Comparison of ENCODE assay signal across 1 cellular context in genomic region chr2:240561325-240561971, GRCh38.
A peak's percentile ranks its signal among the peaks of the same experiment; 100 is the strongest.
TF ChIP-seq lines count a peak whose summit lies in the region.

No MANE protein-coding gene starts in this region.

TF ChIP-seq in HepG2, 621 proteins besides CTCF, POLR2A, EP300 and RAD21 (continues in another document):
- no peak for TF ChIP-seq ZNF850 (CRISPR knock-in tag; conservative IDR thresholded peaks at IDR 0.05)
- peak; percentile 48; the same call in 1 of the 2 replicates for TF ChIP-seq FOXJ3 (CRISPR knock-in tag; IDR thresholded peaks at IDR 0.05; ENCODE audit: borderline replicate concordance)
- peak; percentile 22; the same call in 1 of the 2 replicates for TF ChIP-seq CCDC6 (CRISPR knock-in tag; IDR thresholded peaks at IDR 0.05)
- 0 out of 2 replicates have a peak, but pooled peaks have one; percentile 2 for TF ChIP-seq NKX3-1 (CRISPR knock-in tag; IDR thresholded peaks at IDR 0.05)
- peak; percentile 63; the same call in 1 of the 2 replicates for TF ChIP-seq ZNF264 (CRISPR knock-in tag; IDR thresholded peaks at IDR 0.05)
- TF ChIP-seq ZNF781 (CRISPR knock-in tag; IDR thresholded peaks at IDR 0.05; ENCODE audit: borderline replicate concordance, not compliant biosample characterization) = peak; percentile 63
- no peak for TF ChIP-seq RFXANK (CRISPR knock-in tag; IDR thresholded peaks at IDR 0.05)
- TF ChIP-seq RFXAP (CRISPR knock-in tag; IDR thresholded peaks at IDR 0.05; ENCODE audit: borderline replicate concordance) = peak; percentile 18; the same call in 1 of the 2 replicates
- TF ChIP-seq, protein P1, sequence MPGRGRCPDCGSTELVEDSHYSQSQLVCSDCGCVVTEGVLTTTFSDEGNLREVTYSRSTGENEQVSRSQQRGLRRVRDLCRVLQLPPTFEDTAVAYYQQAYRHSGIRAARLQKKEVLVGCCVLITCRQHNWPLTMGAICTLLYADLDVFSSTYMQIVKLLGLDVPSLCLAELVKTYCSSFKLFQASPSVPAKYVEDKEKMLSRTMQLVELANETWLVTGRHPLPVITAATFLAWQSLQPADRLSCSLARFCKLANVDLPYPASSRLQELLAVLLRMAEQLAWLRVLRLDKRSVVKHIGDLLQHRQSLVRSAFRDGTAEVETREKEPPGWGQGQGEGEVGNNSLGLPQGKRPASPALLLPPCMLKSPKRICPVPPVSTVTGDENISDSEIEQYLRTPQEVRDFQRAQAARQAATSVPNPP (CRISPR knock-in tag; IDR thresholded peaks at IDR 0.05) = no peak
- TF ChIP-seq RARG (CRISPR knock-in tag; IDR thresholded peaks at IDR 0.05; ENCODE audit: low read depth) = 0 out of 2 replicates have a peak, but pooled peaks have one; percentile 20
- no peak for TF ChIP-seq DPF2 (CRISPR knock-in tag; IDR thresholded peaks at IDR 0.05; ENCODE audit: borderline replicate concordance, low read depth)
- peak; percentile 26; the same call in 1 of the 2 replicates for TF ChIP-seq ZNF414 (CRISPR knock-in tag; IDR thresholded peaks at IDR 0.05)
- TF ChIP-seq ETS1 (CRISPR knock-in tag; IDR thresholded peaks at IDR 0.05) = 0 out of 2 replicates have a peak, but pooled peaks have one; percentile 5
- TF ChIP-seq ZNF160 (CRISPR knock-in tag; IDR thresholded peaks at IDR 0.05) = 0 out of 2 replicates have a peak, but pooled peaks have one; percentile 16
- TF ChIP-seq PITX1 (CRISPR knock-in tag; IDR thresholded peaks at IDR 0.05) = no peak
- no peak for TF ChIP-seq PTBP1 (IDR thresholded peaks at IDR 0.05; ENCODE audit: low read depth, low read length, poor library complexity, severe bottlenecking)
- TF ChIP-seq MAF1 (CRISPR knock-in tag; IDR thresholded peaks at IDR 0.05; ENCODE audit: borderline replicate concordance) = no peak
- TF ChIP-seq SMYD3 (CRISPR knock-in tag; IDR thresholded peaks at IDR 0.05) = peak; percentile 71; the same call in 1 of the 2 replicates
- TF ChIP-seq ZNF564 (CRISPR knock-in tag; IDR thresholded peaks at IDR 0.05) = no peak
- TF ChIP-seq ZNF367 (CRISPR knock-in tag; IDR thresholded peaks at IDR 0.05; ENCODE audit: borderline replicate concordance) = 0 out of 2 replicates have a peak, but pooled peaks have one; percentile 19
- TF ChIP-seq, protein P2, sequence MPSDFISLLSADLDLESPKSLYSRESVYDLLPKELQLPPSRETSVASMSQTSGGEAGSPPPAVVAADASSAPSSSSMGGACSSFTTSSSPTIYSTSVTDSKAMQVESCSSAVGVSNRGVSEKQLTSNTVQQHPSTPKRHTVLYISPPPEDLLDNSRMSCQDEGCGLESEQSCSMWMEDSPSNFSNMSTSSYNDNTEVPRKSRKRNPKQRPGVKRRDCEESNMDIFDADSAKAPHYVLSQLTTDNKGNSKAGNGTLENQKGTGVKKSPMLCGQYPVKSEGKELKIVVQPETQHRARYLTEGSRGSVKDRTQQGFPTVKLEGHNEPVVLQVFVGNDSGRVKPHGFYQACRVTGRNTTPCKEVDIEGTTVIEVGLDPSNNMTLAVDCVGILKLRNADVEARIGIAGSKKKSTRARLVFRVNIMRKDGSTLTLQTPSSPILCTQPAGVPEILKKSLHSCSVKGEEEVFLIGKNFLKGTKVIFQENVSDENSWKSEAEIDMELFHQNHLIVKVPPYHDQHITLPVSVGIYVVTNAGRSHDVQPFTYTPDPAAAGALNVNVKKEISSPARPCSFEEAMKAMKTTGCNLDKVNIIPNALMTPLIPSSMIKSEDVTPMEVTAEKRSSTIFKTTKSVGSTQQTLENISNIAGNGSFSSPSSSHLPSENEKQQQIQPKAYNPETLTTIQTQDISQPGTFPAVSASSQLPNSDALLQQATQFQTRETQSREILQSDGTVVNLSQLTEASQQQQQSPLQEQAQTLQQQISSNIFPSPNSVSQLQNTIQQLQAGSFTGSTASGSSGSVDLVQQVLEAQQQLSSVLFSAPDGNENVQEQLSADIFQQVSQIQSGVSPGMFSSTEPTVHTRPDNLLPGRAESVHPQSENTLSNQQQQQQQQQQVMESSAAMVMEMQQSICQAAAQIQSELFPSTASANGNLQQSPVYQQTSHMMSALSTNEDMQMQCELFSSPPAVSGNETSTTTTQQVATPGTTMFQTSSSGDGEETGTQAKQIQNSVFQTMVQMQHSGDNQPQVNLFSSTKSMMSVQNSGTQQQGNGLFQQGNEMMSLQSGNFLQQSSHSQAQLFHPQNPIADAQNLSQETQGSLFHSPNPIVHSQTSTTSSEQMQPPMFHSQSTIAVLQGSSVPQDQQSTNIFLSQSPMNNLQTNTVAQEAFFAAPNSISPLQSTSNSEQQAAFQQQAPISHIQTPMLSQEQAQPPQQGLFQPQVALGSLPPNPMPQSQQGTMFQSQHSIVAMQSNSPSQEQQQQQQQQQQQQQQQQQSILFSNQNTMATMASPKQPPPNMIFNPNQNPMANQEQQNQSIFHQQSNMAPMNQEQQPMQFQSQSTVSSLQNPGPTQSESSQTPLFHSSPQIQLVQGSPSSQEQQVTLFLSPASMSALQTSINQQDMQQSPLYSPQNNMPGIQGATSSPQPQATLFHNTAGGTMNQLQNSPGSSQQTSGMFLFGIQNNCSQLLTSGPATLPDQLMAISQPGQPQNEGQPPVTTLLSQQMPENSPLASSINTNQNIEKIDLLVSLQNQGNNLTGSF (CRISPR knock-in tag; IDR thresholded peaks at IDR 0.05) = no peak
- TF ChIP-seq FOXC1 (CRISPR knock-in tag; IDR thresholded peaks at IDR 0.05; ENCODE audit: borderline replicate concordance) = 0 out of 2 replicates have a peak, but pooled peaks have one; percentile 3
- TF ChIP-seq STAT5B (CRISPR knock-in tag; IDR thresholded peaks at IDR 0.05) = no peak
- TF ChIP-seq, protein P3, sequence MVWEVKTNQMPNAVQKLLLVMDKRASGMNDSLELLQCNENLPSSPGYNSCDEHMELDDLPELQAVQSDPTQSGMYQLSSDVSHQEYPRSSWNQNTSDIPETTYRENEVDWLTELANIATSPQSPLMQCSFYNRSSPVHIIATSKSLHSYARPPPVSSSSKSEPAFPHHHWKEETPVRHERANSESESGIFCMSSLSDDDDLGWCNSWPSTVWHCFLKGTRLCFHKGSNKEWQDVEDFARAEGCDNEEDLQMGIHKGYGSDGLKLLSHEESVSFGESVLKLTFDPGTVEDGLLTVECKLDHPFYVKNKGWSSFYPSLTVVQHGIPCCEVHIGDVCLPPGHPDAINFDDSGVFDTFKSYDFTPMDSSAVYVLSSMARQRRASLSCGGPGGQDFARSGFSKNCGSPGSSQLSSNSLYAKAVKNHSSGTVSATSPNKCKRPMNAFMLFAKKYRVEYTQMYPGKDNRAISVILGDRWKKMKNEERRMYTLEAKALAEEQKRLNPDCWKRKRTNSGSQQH (CRISPR knock-in tag; IDR thresholded peaks at IDR 0.05; ENCODE audit: low read depth) = peak; percentile 7; the same call in 1 of the 2 replicates
- TF ChIP-seq ZNF468 (CRISPR knock-in tag; IDR thresholded peaks at IDR 0.05) = no peak
- TF ChIP-seq, protein P4, sequence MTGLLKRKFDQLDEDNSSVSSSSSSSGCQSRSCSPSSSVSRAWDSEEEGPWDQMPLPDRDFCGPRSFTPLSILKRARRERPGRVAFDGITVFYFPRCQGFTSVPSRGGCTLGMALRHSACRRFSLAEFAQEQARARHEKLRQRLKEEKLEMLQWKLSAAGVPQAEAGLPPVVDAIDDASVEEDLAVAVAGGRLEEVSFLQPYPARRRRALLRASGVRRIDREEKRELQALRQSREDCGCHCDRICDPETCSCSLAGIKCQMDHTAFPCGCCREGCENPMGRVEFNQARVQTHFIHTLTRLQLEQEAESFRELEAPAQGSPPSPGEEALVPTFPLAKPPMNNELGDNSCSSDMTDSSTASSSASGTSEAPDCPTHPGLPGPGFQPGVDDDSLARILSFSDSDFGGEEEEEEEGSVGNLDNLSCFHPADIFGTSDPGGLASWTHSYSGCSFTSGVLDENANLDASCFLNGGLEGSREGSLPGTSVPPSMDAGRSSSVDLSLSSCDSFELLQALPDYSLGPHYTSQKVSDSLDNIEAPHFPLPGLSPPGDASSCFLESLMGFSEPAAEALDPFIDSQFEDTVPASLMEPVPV (CRISPR knock-in tag; IDR thresholded peaks at IDR 0.05) = 0 out of 2 replicates have a peak, but pooled peaks have one; percentile 36
- no peak for TF ChIP-seq NFIB (CRISPR knock-in tag; IDR thresholded peaks at IDR 0.05; ENCODE audit: borderline replicate concordance)
- TF ChIP-seq YEATS2 (CRISPR knock-in tag; IDR thresholded peaks at IDR 0.05; ENCODE audit: borderline replicate concordance) = no peak
- 0 out of 2 replicates have a peak, but pooled peaks have one; percentile 30 for TF ChIP-seq IRX3 (CRISPR knock-in tag; IDR thresholded peaks at IDR 0.05; ENCODE audit: borderline replicate concordance, low read depth)
- TF ChIP-seq ZNF280D (CRISPR knock-in tag; IDR thresholded peaks at IDR 0.05) = no peak
- no peak for TF ChIP-seq ZFAT (CRISPR knock-in tag; conservative IDR thresholded peaks at IDR 0.05)
- TF ChIP-seq, protein P5, sequence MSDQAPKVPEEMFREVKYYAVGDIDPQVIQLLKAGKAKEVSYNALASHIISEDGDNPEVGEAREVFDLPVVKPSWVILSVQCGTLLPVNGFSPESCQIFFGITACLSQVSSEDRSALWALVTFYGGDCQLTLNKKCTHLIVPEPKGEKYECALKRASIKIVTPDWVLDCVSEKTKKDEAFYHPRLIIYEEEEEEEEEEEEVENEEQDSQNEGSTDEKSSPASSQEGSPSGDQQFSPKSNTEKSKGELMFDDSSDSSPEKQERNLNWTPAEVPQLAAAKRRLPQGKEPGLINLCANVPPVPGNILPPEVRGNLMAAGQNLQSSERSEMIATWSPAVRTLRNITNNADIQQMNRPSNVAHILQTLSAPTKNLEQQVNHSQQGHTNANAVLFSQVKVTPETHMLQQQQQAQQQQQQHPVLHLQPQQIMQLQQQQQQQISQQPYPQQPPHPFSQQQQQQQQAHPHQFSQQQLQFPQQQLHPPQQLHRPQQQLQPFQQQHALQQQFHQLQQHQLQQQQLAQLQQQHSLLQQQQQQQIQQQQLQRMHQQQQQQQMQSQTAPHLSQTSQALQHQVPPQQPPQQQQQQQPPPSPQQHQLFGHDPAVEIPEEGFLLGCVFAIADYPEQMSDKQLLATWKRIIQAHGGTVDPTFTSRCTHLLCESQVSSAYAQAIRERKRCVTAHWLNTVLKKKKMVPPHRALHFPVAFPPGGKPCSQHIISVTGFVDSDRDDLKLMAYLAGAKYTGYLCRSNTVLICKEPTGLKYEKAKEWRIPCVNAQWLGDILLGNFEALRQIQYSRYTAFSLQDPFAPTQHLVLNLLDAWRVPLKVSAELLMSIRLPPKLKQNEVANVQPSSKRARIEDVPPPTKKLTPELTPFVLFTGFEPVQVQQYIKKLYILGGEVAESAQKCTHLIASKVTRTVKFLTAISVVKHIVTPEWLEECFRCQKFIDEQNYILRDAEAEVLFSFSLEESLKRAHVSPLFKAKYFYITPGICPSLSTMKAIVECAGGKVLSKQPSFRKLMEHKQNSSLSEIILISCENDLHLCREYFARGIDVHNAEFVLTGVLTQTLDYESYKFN (CRISPR knock-in tag; conservative IDR thresholded peaks at IDR 0.05) = 0 out of 2 replicates have a peak, but pooled peaks have one; percentile 26
- TF ChIP-seq TOE1 (CRISPR knock-in tag; IDR thresholded peaks at IDR 0.05) = no peak
- TF ChIP-seq HNRNPH1 (optimal IDR thresholded peaks at IDR 0.05; ENCODE audit: low read depth, low read length) = no peak
- TF ChIP-seq KLF15 (CRISPR knock-in tag; IDR thresholded peaks at IDR 0.05; ENCODE audit: borderline replicate concordance) = no peak
- 0 out of 2 replicates have a peak, but pooled peaks have one; percentile 26 for TF ChIP-seq ONECUT2 (CRISPR knock-in tag; IDR thresholded peaks at IDR 0.05)
- TF ChIP-seq AGO2 (optimal IDR thresholded peaks at IDR 0.05; ENCODE audit: low read depth, low read length) = no peak
- TF ChIP-seq TOPORS (CRISPR knock-in tag; IDR thresholded peaks at IDR 0.05) = no peak
